8 cellular contexts compared by ENCODE assay signal in genomic region chr16:23640959-23641765, GRCh38. TPM values are rescaled to one million over a fixed set of nuclear protein-coding genes. Genes with fewer than 3 reads are reported as not detected.
DNase-seq lines count a peak whose midpoint lies in the region; ATAC-seq and TF ChIP-seq lines count a peak whose summit lies in the region.

Gene DCTN5 (plus strand): TSS chr16:23641466. CDS start chr16:23641543, 77 bp downstream.
Gene PALB2 (minus strand): TSS chr16:23641310. CDS start chr16:23641157, 153 bp downstream.

- peak; percentile 95 for DNase-seq in GM13977 (ENCODE audit: low spot score)
- DNase-seq in NCI-H1694 (lab: John Stamatoyannopoulos, UW): peak; percentile 58
- peak; percentile 96 for DNase-seq in left ventricle myocardium superior
- DNase-seq in prostate gland (ENCODE audit: low spot score): peak; percentile 91

- TF ChIP-seq POLR2A in prostate gland (IDR thresholded peaks at IDR 0.05): peak; percentile 49

- peaks cover 23% of the 10 kb centered on the region for H3K36me3 Mint-ChIP-seq in T-helper 1 cell treated with Interleukin-12 subunit alpha and Interleukin-12 subunit beta and Interleukin-4 antibody, amounts not matched to agents 30 μg/mL and 1 μg/mL, for 36 hours (ENCODE audit: low read depth)

- H3K27ac Mint-ChIP-seq in T-helper 1 cell treated with Interleukin-12 subunit alpha and Interleukin-12 subunit beta and Interleukin-4 antibody, amounts not matched to agents 30 μg/mL and 1 μg/mL, for 36 hours: peak within 1 kb of the TSS; percentile 99

- ATAC-seq in HG02884 (IDR thresholded peaks at IDR 0.05; ENCODE audit: unreplicated experiment): peak; percentile 96
- ATAC-seq in left ventricle myocardium superior: peak; percentile 100

- in situ Hi-C loops in GM13977 (cut with MboI; ENCODE audit: low pct_unique_long_range_greater_than_20kb, low sequenced_read_pairs, unreplicated experiment): no loop called here

- H3K4me3 Mint-ChIP-seq in T-helper 1 cell treated with Interleukin-12 subunit alpha and Interleukin-12 subunit beta and Interleukin-4 antibody, amounts not matched to agents 30 μg/mL and 1 μg/mL, for 36 hours: peak within 1 kb of the TSS; percentile 98

- H3K4me3 ChIP-seq in prostate gland: peak within 1 kb of the TSS; percentile 69 to 94
- peak within 1 kb of the TSS; percentile 84 for H3K4me3 ChIP-seq in urinary bladder (ENCODE audit: low read depth, low read length)

- H3K9me3 Mint-ChIP-seq in T-helper 1 cell treated with Interleukin-12 subunit alpha and Interleukin-12 subunit beta and Interleukin-4 antibody, amounts not matched to agents 30 μg/mL and 1 μg/mL, for 36 hours: no peaks in the 10 kb centered on the region

- peak within 1 kb of the TSS; percentile 66 for H3K27ac ChIP-seq in angular gyrus (ENCODE audit: low read depth, low read length)
- H3K27ac ChIP-seq in prostate gland: peak within 1 kb of the TSS; percentile 67 to 76
- H3K27ac ChIP-seq in urinary bladder (ENCODE audit: low read depth): no peak within 1 kb of the TSS

- H3K27me3 ChIP-seq in prostate gland (replicated peaks; ENCODE audit: insufficient read depth): no peaks in the 10 kb centered on the region

- no peaks in the 10 kb centered on the region for H3K36me3 ChIP-seq in prostate gland
- H3K36me3 ChIP-seq in urinary bladder (ENCODE audit: insufficient read depth): peaks cover 2% of the 10 kb centered on the region

- TF ChIP-seq CTCF in GM13977 (IDR thresholded peaks at IDR 0.05; ENCODE audit: extremely low read depth, insufficient read depth, missing control alignments) (no peak), prostate gland (IDR thresholded peaks at IDR 0.05) (peak in 1 of 4 experiments; percentile 24)

- peaks cover 24% of the 10 kb centered on the region for H3K4me1 Mint-ChIP-seq in T-helper 1 cell treated with Interleukin-12 subunit alpha and Interleukin-12 subunit beta and Interleukin-4 antibody, amounts not matched to agents 30 μg/mL and 1 μg/mL, for 36 hours (ENCODE audit: low read depth)

- intact Hi-C loops in left ventricle myocardium superior (cut with micrococcal nuclease): no loop called here
- intact Hi-C loops in prostate gland (cut with DNase I): no loop called here

- no peaks in the 10 kb centered on the region for H3K27me3 Mint-ChIP-seq in T-helper 1 cell treated with Interleukin-12 subunit alpha and Interleukin-12 subunit beta and Interleukin-4 antibody, amounts not matched to agents 30 μg/mL and 1 μg/mL, for 36 hours (ENCODE audit: low read depth)

- H3K9me3 ChIP-seq in prostate gland: no peaks in the 10 kb centered on the region

- H3K4me1 ChIP-seq in prostate gland (replicated peaks) (peaks cover 9% of the 10 kb centered on the region), urinary bladder (ENCODE audit: insufficient read depth) (no peaks in the 10 kb centered on the region)

- WGBS in prostate gland: 1% methylated on average over 61 of the region's 62 CpGs
- WGBS in urinary bladder: under 1% methylated on average over 62 of the region's 62 CpGs

RNA-seq across cellular contexts. Expression of gene DCTN5, which starts in this region (rescaled TPM):
- total RNA-seq in left ventricle myocardium superior (37.6 TPM), prostate gland (10 to 100 TPM; 38.8 to 63.6 TPM), urinary bladder (36.3 TPM)
- polyA plus RNA-seq in urinary bladder: 35.2 TPM

RNA-seq across cellular contexts. Expression of gene PALB2, which starts in this region (rescaled TPM):
- total RNA-seq in left ventricle myocardium superior (5.5 TPM), prostate gland (10 to 100 TPM; 10.8 to 15.6 TPM), urinary bladder (9.4 TPM)
- polyA plus RNA-seq in urinary bladder: 7.0 TPM
